Comparison of ENCODE assay signal across 8 cellular contexts in the genomic region with DNA sequence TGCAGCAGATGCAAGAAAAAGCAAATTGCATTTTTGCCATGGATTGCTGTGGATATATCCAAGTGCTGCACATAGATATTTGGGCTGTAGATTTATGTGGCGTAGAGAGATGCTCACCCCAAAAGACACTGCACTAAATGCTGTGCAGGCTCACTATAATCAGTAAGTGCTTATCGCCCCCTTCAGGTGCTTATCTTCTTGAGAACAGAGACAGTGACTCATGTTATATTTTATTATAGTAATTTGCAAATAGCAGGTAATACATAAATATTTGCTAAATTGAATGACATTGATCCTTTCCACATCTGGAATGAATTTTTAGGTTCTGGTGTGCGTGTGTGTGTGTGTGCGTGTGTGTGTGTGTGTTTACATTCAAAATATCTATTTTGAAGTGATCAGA. TPM values are rescaled to one million over a fixed set of nuclear protein-coding genes. Genes with fewer than 3 reads are reported as not detected.
DNase-seq lines count a peak whose midpoint lies in the region; ATAC-seq and TF ChIP-seq lines count a peak whose summit lies in the region.

No MANE protein-coding gene starts in this region.

- H3K9ac ChIP-seq in fibroblast of lung (ENCODE audit: insufficient read depth, low read length) = no peak overlapping the region

- no peaks in the 10 kb centered on the region for H3K36me3 ChIP-seq in fibroblast of lung (ENCODE audit: control insufficient read depth, insufficient read depth, low read length)

- no peaks in the 10 kb centered on the region for H3K9me3 ChIP-seq in fibroblast of lung (ENCODE audit: control insufficient read depth, insufficient read depth, low read depth, low read length)

- H3K27me3 ChIP-seq in fibroblast of lung (ENCODE audit: control insufficient read depth, insufficient read depth, low read length) = no peaks in the 10 kb centered on the region

- DNase-seq in A172 (ENCODE audit: low spot score) (peak; percentile 46), GM10248 (ENCODE audit: extremely low spot score) (no peak), OCI-M1 (lab: John Stamatoyannopoulos, UW) (peak; percentile 74), fibroblast of lung (ENCODE audit: low read depth in 2 of 2) (peak; percentile 39 to 44), NCI-H187 (lab: John Stamatoyannopoulos, UW) (no peak), T-helper 9 cell (no peak)

- peaks cover 3% of the 10 kb centered on the region for H3K4me1 ChIP-seq in fibroblast of lung (ENCODE audit: control insufficient read depth, extremely low read depth, insufficient read depth, low read length)

- H3K4me3 ChIP-seq in fibroblast of lung (replicated peaks in 1 of 4; ENCODE audit: control extremely low read depth in 1 of 4, insufficient read depth in 1 of 4, low read depth in 3 of 4, low read length in 4 of 4) = no peak overlapping the region

- H3K4me2 ChIP-seq in fibroblast of lung (ENCODE audit: extremely low read depth, insufficient read depth, low read length) = no peak overlapping the region

- TF ChIP-seq CTCF in GM10248 (IDR thresholded peaks at IDR 0.05; ENCODE audit: control extremely low read depth, extremely low read depth, low read depth, missing control alignments) = peak; percentile 32
- TF ChIP-seq CTCF in fibroblast of lung (conservative IDR thresholded peaks at IDR 0.05 in 1 of 2, IDR thresholded peaks at IDR 0.05 in 1 of 2; ENCODE audit: low read depth in 1 of 2, low read length in 2 of 2) = peak; percentile 33 to 40

- ATAC-seq in HG03469 (IDR thresholded peaks at IDR 0.05; ENCODE audit: unreplicated experiment) (no peak), GM18519 (IDR thresholded peaks at IDR 0.05; ENCODE audit: low FRiP score, unreplicated experiment) (no peak)

- POLR2A ChIA-PET in GM10248 (lab: Yijun Ruan, JAX) = no interaction called here

- no peak overlapping the region for H3K27ac ChIP-seq in fibroblast of lung (ENCODE audit: insufficient read depth, low read length)

- CTCF ChIA-PET in GM10248 (lab: Yijun Ruan, JAX) = interaction anchor here (1.0 to 3.2 kb wide), 2 partner anchors 10 to 21 kb away, joined by 3 to 20 read pairs; no protein-coding TSS in a partner anchor

- H4K20me1 ChIP-seq in fibroblast of lung (ENCODE audit: control insufficient read depth, extremely low read depth, insufficient read depth, low read length) = no peaks in the 10 kb centered on the region

- no peaks in the 10 kb centered on the region for H3K79me2 ChIP-seq in fibroblast of lung (ENCODE audit: control insufficient read depth, insufficient read depth, low read length)

- no peak overlapping the region for H2AFZ ChIP-seq in fibroblast of lung (ENCODE audit: low read length)

RNA-seq across cellular contexts. Expression of a gene that starts 36.8 kb away (rescaled TPM):
- total RNA-seq in A172 (2014; rRNA removed; shearing (Covaris generic)) = 3.5 and 4.9 TPM in 2 replicates
- total RNA-seq in fibroblast of lung = 17.2 and 20.1 TPM in 2 replicates
- 4.4 and 5.3 TPM in 2 replicates for polyA plus RNA-seq in fibroblast of lung
- polyA plus RNA-seq in fibroblast of lung (2012) = 2.9 and 4.7 TPM in 2 replicates
- polyA minus RNA-seq in fibroblast of lung (ENCODE audit: low replicate concordance) = 14.2 and 18.7 TPM in 2 replicates

Comparison
In these comparisons a context has a peak if more than half of its experiments do, and no peak if none do; other contexts are left out.
1. DNase-seq: peak in A172 (single experiment), OCI-M1 (single experiment) and fibroblast of lung (2 of 2); none in GM10248 (single experiment), NCI-H187 (0 of 2) and T-helper 9 cell (single experiment).